In the genomic region with DNA sequence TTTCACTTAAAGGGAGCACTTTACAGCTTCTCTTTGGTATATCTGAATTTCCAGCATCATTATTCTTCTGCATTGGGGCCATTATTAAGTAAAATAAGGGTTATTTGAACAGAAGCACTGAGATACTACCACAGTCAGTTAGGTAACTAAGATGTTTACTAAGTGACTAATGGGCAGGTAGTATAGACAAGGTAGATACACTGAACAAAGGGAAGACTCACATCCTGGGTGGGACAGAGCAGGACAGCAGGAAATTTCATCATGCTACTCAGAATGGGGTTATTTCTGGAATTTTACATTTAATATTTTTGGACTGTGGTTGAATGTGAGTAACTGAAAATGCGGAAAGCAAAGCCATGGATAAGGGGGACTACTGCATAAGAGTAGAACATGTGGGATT, we compare ENCODE assay signal across 20 cellular contexts.
"Had no signal": no experiment of that assay in that cellular context is flagged by ENCODE, and none has a peak within 500 bp of the region (broad histone marks: within the 10 kb centered on the region; RNA-seq: fewer than 3 reads in every experiment).

No MANE protein-coding gene starts in this region.

- H3K4me2 ChIP-seq: hepatocyte had no signal

- H3K4me3 ChIP-seq: hepatocyte, mucosa of descending colon, psoas muscle, spleen, tibial artery, upper lobe of left lung, uterus had no signal

- H3K27ac Mint-ChIP-seq: naive thymus-derived CD8-positive, alpha-beta T cell; stimulated activated memory B cell treated with anti-CD40 and anti-IgM and Interleukin-4, amounts not matched to agents 10 μg/mL and 1 μg/mL and 100 μg/mL, for 72 hours; stimulated activated naive CD8-positive, alpha-beta T cell treated with anti-CD3 and anti-CD28 coated beads, Interleukin-15, Interleukin-2, amounts not matched to agents 100 ng/mL and 50 ng/mL, for 24 hours had no signal

- H3K27me3 Mint-ChIP-seq: naive thymus-derived CD8-positive, alpha-beta T cell; stimulated activated memory B cell treated with anti-CD40 and anti-IgM and Interleukin-4, amounts not matched to agents 10 μg/mL and 1 μg/mL and 100 μg/mL, for 72 hours; stimulated activated naive CD8-positive, alpha-beta T cell treated with anti-CD3 and anti-CD28 coated beads, Interleukin-15, Interleukin-2, amounts not matched to agents 100 ng/mL and 50 ng/mL, for 24 hours had no signal

- ATAC-seq: mucosa of descending colon; naive thymus-derived CD8-positive, alpha-beta T cell; psoas muscle; sciatic nerve; stimulated activated memory B cell treated with anti-CD40 and anti-IgM and Interleukin-4, amounts not matched to agents 10 μg/mL and 1 μg/mL and 100 μg/mL, for 72 hours had no signal

- H3K36me3 ChIP-seq: neutrophil, spleen, tibial artery, upper lobe of left lung, uterus had no signal

- H3K9me3 ChIP-seq: mucosa of descending colon, neutrophil, psoas muscle, spleen, tibial artery, upper lobe of left lung, uterus had no signal

- H3K36me3 Mint-ChIP-seq: naive thymus-derived CD8-positive, alpha-beta T cell had no signal

- H3K27me3 ChIP-seq: hepatocyte, neutrophil, spleen, tibial artery, upper lobe of left lung, uterus had no signal

- H3K79me2 ChIP-seq: hepatocyte had no signal

- H3K4me3 Mint-ChIP-seq: naive thymus-derived CD8-positive, alpha-beta T cell; stimulated activated memory B cell treated with anti-CD40 and anti-IgM and Interleukin-4, amounts not matched to agents 10 μg/mL and 1 μg/mL and 100 μg/mL, for 72 hours; stimulated activated naive CD8-positive, alpha-beta T cell treated with anti-CD3 and anti-CD28 coated beads, Interleukin-15, Interleukin-2, amounts not matched to agents 100 ng/mL and 50 ng/mL, for 24 hours had no signal

- H2AFZ ChIP-seq: hepatocyte had no signal

- H3K4me1 Mint-ChIP-seq: naive thymus-derived CD8-positive, alpha-beta T cell; stimulated activated memory B cell treated with anti-CD40 and anti-IgM and Interleukin-4, amounts not matched to agents 10 μg/mL and 1 μg/mL and 100 μg/mL, for 72 hours had no signal

- H3K9me3 Mint-ChIP-seq: stimulated activated memory B cell treated with anti-CD40 and anti-IgM and Interleukin-4, amounts not matched to agents 10 μg/mL and 1 μg/mL and 100 μg/mL, for 72 hours; stimulated activated naive CD8-positive, alpha-beta T cell treated with anti-CD3 and anti-CD28 coated beads, Interleukin-15, Interleukin-2, amounts not matched to agents 100 ng/mL and 50 ng/mL, for 24 hours had no signal

- H3K4me1 ChIP-seq: psoas muscle, spleen, tibial artery, upper lobe of left lung, uterus had no signal

- DNase-seq: effector memory CD4-positive, alpha-beta T cell; erythroblast; foreskin melanocyte; head of caudate nucleus; mucosa of descending colon; naive thymus-derived CD8-positive, alpha-beta T cell; psoas muscle; retina; spleen; stimulated activated CD4-positive, alpha-beta T cell treated with anti-CD3 and anti-CD28 coated beads, Interleukin-15, amount 100 ng/mL, for 24 hours; stimulated activated CD4-positive, alpha-beta T cell treated with anti-CD3 and anti-CD28 coated beads, Interleukin-1b, Interleukin-23, amount 100 ng/mL, for 48 hours; stimulated activated CD4-positive, alpha-beta T cell treated with anti-CD3 and anti-CD28 coated beads, Interleukin-4, amount 100 ng/mL, for 24 hours; tibial artery; upper lobe of left lung; uterus had no signal

- H3K27ac ChIP-seq: hepatocyte, neutrophil, psoas muscle, spleen, tibial artery, upper lobe of left lung, uterus had no signal
